In genomic region chr6:56510984-56511531, GRCh38 we compare ENCODE assay signal across 1 cellular context.
A peak's percentile ranks its signal among the peaks of the same experiment; 100 is the strongest.
TF ChIP-seq lines count a peak whose summit lies in the region.

No MANE protein-coding gene starts in this region.

TF ChIP-seq in HepG2, 621 proteins besides CTCF, POLR2A, EP300 and RAD21 (continued from another document):
- TF ChIP-seq DMTF1 (CRISPR knock-in tag; IDR thresholded peaks at IDR 0.05) (no peak), PHF21A (CRISPR knock-in tag; IDR thresholded peaks at IDR 0.05) (no peak), ZKSCAN8 (CRISPR knock-in tag; IDR thresholded peaks at IDR 0.05; ENCODE audit: borderline replicate concordance) (no peak), TP53 (CRISPR knock-in tag; conservative IDR thresholded peaks at IDR 0.05) (no peak), ELK4 (CRISPR knock-in tag; IDR thresholded peaks at IDR 0.05; ENCODE audit: borderline replicate concordance) (no peak), HMGA1 (CRISPR knock-in tag; conservative IDR thresholded peaks at IDR 0.05) (no peak), MIXL1 (CRISPR knock-in tag; IDR thresholded peaks at IDR 0.05) (peak; percentile 47; the same call in 1 of the 2 replicates), SIX1 (CRISPR knock-in tag; IDR thresholded peaks at IDR 0.05; ENCODE audit: borderline replicate concordance) (0 out of 2 replicates have a peak, but pooled peaks have one; percentile 13), ZNF124 (CRISPR knock-in tag; IDR thresholded peaks at IDR 0.05) (peak; percentile 20; the same call in 1 of the 2 replicates), NR2F6 (IDR thresholded peaks at IDR 0.05) (peak; percentile 47; the same call in 1 of the 2 replicates), NR2F6 (CRISPR knock-in tag; IDR thresholded peaks at IDR 0.05) (no peak), ARID4A (CRISPR knock-in tag; IDR thresholded peaks at IDR 0.05; ENCODE audit: borderline replicate concordance) (0 out of 2 replicates have a peak, but pooled peaks have one; percentile 36), PBX2 (CRISPR knock-in tag; IDR thresholded peaks at IDR 0.05) (no peak), PITX1 (CRISPR knock-in tag; IDR thresholded peaks at IDR 0.05) (no peak), ZSCAN12 (CRISPR knock-in tag; IDR thresholded peaks at IDR 0.05) (no peak), HNF4A (CRISPR knock-in tag; IDR thresholded peaks at IDR 0.05) (peak; percentile 43), WIZ (CRISPR knock-in tag; IDR thresholded peaks at IDR 0.05) (no peak), CSRNP2 (CRISPR knock-in tag; conservative IDR thresholded peaks at IDR 0.05; ENCODE audit: low read depth) (no peak), FOXO1 (CRISPR knock-in tag; IDR thresholded peaks at IDR 0.05) (no peak), NFE2L2 (IDR thresholded peaks at IDR 0.05; ENCODE audit: low read length) (no peak), ZBTB4 (CRISPR knock-in tag; IDR thresholded peaks at IDR 0.05; ENCODE audit: borderline replicate concordance) (no peak), FOXP1 (IDR thresholded peaks at IDR 0.05) (no peak), FOXP1 (CRISPR knock-in tag; IDR thresholded peaks at IDR 0.05) (peak; percentile 51; the same call in 1 of the 2 replicates)
